ENCODE assay signal across 9 cellular contexts in the genomic region with DNA sequence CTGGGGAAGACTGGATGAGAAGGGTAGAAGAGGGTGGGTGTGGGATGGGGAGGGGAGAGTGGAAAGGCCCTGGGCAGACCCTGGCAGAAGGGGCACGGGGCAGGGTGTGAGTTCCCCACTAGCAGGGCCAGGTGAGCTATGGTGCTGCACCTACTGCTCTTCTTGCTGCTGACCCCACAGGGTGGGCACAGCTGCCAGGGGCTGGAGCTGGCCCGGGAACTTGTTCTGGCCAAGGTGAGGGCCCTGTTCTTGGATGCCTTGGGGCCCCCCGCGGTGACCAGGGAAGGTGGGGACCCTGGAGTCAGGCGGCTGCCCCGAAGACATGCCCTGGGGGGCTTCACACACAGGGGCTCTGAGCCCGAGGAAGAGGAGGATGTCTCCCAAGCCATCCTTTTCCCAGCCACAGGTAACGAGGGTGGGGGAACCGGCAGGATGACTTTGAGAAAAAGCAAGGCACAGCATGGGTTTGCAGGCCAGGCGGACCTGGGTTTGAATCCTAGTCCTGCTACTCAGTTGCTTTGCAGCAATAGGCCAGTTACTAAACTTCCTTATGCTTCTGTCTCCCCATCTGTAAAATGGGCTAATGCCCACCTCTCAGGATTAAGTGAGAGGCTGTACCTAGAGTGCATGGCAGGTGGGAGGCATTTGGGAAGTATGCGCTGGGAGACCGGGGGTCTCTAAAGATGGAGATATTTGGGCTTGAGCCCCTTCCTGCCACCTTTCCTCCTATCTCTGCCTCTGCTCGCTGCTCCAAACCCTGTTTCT. TPM values are rescaled to one million over a fixed set of nuclear protein-coding genes. Genes with fewer than 3 reads are reported as not detected.
A peak's percentile ranks its signal among the peaks of the same experiment; 100 is the strongest.
DNase-seq lines count a peak whose midpoint lies in the region; ATAC-seq and TF ChIP-seq lines count a peak whose summit lies in the region.
"Had no signal": no experiment of that assay in that cellular context is flagged by ENCODE, and none has a peak within 500 bp of the region (broad histone marks: within the 10 kb centered on the region; RNA-seq: fewer than 3 reads in every experiment).

A gene with protein sequence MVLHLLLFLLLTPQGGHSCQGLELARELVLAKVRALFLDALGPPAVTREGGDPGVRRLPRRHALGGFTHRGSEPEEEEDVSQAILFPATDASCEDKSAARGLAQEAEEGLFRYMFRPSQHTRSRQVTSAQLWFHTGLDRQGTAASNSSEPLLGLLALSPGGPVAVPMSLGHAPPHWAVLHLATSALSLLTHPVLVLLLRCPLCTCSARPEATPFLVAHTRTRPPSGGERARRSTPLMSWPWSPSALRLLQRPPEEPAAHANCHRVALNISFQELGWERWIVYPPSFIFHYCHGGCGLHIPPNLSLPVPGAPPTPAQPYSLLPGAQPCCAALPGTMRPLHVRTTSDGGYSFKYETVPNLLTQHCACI (plus strand): TSS at position 74 of the 765 bp plus-strand sequence. CDS start 65 bp downstream, at position 139.

- H3K9me3 ChIP-seq in cardiac muscle cell (ENCODE audit: low read depth): no peaks in the 10 kb centered on the region
- no peaks in the 10 kb centered on the region for H3K9me3 ChIP-seq in effector memory CD4-positive, alpha-beta T cell (ENCODE audit: control insufficient read depth, low read length)
- no peaks in the 10 kb centered on the region for H3K9me3 ChIP-seq in muscle layer of colon (ENCODE audit: low read length)
- H3K9me3 ChIP-seq in upper lobe of left lung: no peaks in the 10 kb centered on the region

- no peak for TF ChIP-seq POLR2A in upper lobe of left lung (IDR thresholded peaks at IDR 0.05)

- ATAC-seq in left cardiac atrium (no peak), upper lobe of left lung (ENCODE audit: low FRiP score in 2 of 2) (no peak), HG02938 (IDR thresholded peaks at IDR 0.05; ENCODE audit: unreplicated experiment) (no peak), HG02678 (IDR thresholded peaks at IDR 0.05; ENCODE audit: unreplicated experiment) (no peak)

- TF ChIP-seq EP300 in upper lobe of left lung (IDR thresholded peaks at IDR 0.05): no peak

- no peaks in the 10 kb centered on the region for H3K27me3 ChIP-seq in cardiac muscle cell
- H3K27me3 ChIP-seq in effector memory CD4-positive, alpha-beta T cell (replicated peaks; ENCODE audit: control insufficient read depth, insufficient read depth, low read length, poor library complexity, severe bottlenecking): peaks cover 31% of the 10 kb centered on the region
- H3K27me3 ChIP-seq in muscle layer of colon (ENCODE audit: control insufficient read depth in 1 of 2, insufficient read depth in 2 of 2, low read length in 2 of 2): peaks cover 0 to 9% of the 10 kb centered on the region in 2 donors
- H3K27me3 ChIP-seq in upper lobe of left lung: peaks cover 0 to 4% (median 0%) of the 10 kb centered on the region in 4 donors

- H3K9ac ChIP-seq in muscle layer of colon (ENCODE audit: low read length): no peak within 1 kb of the TSS

- TF ChIP-seq CTCF in cardiac muscle cell (IDR thresholded peaks at IDR 0.05; ENCODE audit: low read depth, low read length): no peak
- TF ChIP-seq CTCF in upper lobe of left lung (IDR thresholded peaks at IDR 0.05): no peak

- H3K4me3 ChIP-seq in cardiac muscle cell: peak within 1 kb of the TSS; percentile 98
- H3K4me3 ChIP-seq in effector memory CD4-positive, alpha-beta T cell (ENCODE audit: insufficient read depth, low read depth, low read length, poor library complexity, severe bottlenecking): peak within 1 kb of the TSS; percentile 39
- peak within 1 kb of the TSS; percentile 25 to 46 for H3K4me3 ChIP-seq in muscle layer of colon (ENCODE audit: low read depth in 1 of 2, low read length in 2 of 2)
- H3K4me3 ChIP-seq in upper lobe of left lung: peak within 1 kb of the TSS; percentile 67 to 83 (median 81)

- WGBS in upper lobe of left lung, 2 donors: 85 to 88% methylated on average over 8 to 13 of the region's 13 CpGs

- H3K27ac ChIP-seq in cardiac muscle cell (peak within 1 kb of the TSS; percentile 98), muscle layer of colon (ENCODE audit: low read depth, low read length) (peak within 1 kb of the TSS; percentile 54), upper lobe of left lung (peak within 1 kb of the TSS; percentile 72 to 86 (median 82))
- no peak within 1 kb of the TSS for H3K27ac ChIP-seq in effector memory CD4-positive, alpha-beta T cell (ENCODE audit: insufficient read depth, low read length, poor library complexity, severe bottlenecking)

- H3K36me3 ChIP-seq in cardiac muscle cell (peaks cover 11% of the 10 kb centered on the region), muscle layer of colon (ENCODE audit: insufficient read depth, low read length) (peaks cover 9% of the 10 kb centered on the region), upper lobe of left lung (no peaks in the 10 kb centered on the region)
- H3K36me3 ChIP-seq in effector memory CD4-positive, alpha-beta T cell (ENCODE audit: control insufficient read depth, insufficient read depth, low read length): no peaks in the 10 kb centered on the region

- no peak for DNase-seq in cardiac muscle cell (ENCODE audit: low read depth in 1 of 2, low spot score in 1 of 2)
- DNase-seq in left cardiac atrium: no peak
- no peak for DNase-seq in effector memory CD4-positive, alpha-beta T cell
- DNase-seq in upper lobe of left lung: peak in 1 of 2 donors; percentile 47
- no peak for DNase-seq in GF-D8 (lab: John Stamatoyannopoulos, UW)
- DNase-seq: activated naive CD4-positive, alpha-beta T cell treated with anti-CD3 and anti-CD28 coated beads, Interleukin-2, amount 50 U/mL, for 16 hours had no signal

- intact Hi-C loops in left cardiac atrium (cut with DNase I): no loop called here

- H3K4me1 ChIP-seq in cardiac muscle cell (ENCODE audit: low read depth): peaks cover 52% of the 10 kb centered on the region
- H3K4me1 ChIP-seq in effector memory CD4-positive, alpha-beta T cell (ENCODE audit: control insufficient read depth, insufficient read depth, low read length, poor library complexity, severe bottlenecking): no peaks in the 10 kb centered on the region
- peaks cover 15% of the 10 kb centered on the region for H3K4me1 ChIP-seq in muscle layer of colon (ENCODE audit: insufficient read depth, low read length)
- H3K4me1 ChIP-seq in upper lobe of left lung: peaks cover 0 to 24% (median 12%) of the 10 kb centered on the region in 4 donors

RNA-seq across cellular contexts. Expression of the gene that starts here (rescaled TPM):
- total RNA-seq in cardiac muscle cell: 11.4 and 39.0 TPM in 2 replicates
- 13.3 and 39.1 TPM in 2 replicates for polyA plus RNA-seq in cardiac muscle cell
- 10 to 100 TPM in 1 of 2 donors, 1 to 10 TPM in 1; 2.2 to 16.2 TPM for total RNA-seq in left cardiac atrium
- 1 to 10 TPM in 1 of 6 donors, under 1 TPM in 2, not detected in 3; 0.24 to 7.3 (median 0.43) TPM for total RNA-seq in upper lobe of left lung

Comparison
In these comparisons a context has a peak if more than half of its experiments do, and no peak if none do; other contexts are left out.
1. H3K4me3 ChIP-seq: peak in every context shown above with its lines; median percentile 98 in cardiac muscle cell; 81 in upper lobe of left lung; 39 in effector memory CD4-positive, alpha-beta T cell; 36 in muscle layer of colon.